ENCODE assay signal across 8 cellular contexts in the genomic region with DNA sequence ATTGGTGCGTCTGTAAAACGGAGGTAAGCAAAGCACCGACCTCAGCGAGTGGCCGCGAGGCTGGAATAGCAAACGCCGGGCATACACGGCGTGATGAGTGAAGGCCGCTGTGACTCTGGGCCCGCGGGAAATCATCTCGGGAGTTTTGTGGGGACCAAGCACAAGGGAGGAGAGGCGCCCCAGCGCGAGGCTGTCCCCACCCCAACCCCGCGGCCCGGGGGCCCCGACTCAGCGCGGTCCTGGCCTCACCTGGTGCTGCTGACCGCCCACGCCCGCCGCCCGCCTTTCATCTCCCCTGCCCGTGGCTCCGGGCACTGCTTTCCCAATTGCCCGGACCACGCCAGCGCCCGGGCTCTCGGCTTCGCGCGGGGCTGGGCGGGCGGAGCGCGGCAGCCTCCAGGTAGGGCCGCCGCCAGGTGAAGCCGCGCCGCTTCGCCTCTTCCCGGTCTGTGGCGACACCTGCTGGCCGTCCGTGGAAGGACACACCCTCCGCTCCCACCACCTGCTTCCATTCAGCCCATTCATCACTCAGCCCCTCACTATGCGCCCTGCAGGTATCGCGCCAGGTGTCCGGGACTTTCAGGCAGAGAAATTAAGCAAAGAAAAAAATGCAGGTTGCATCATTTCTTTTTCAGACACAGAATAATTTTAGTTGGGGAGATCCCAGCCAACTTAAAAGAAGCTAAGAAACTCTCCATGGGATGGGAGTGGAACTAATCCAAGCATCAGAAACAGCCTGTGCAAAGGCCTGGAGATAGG.
DNase-seq lines count a peak whose midpoint lies in the region; ATAC-seq and TF ChIP-seq lines count a peak whose summit lies in the region.

No MANE protein-coding gene starts in this region.

- intact Hi-C loops in esophagus muscularis mucosa (cut with DNase I), result loop anchor here (2.0 to 10.0 kb wide), 3 partner anchors 162 to 1932 kb away; no protein-coding TSS in a partner anchor

- H3K27me3 Mint-ChIP-seq in naive thymus-derived CD8-positive, alpha-beta T cell, result peaks cover 34 to 79% (median 50%) of the 10 kb centered on the region in 5 donors
- H3K27me3 Mint-ChIP-seq in stimulated activated naive B cell treated with anti-CD40 and anti-IgM and Interleukin-4, amounts not matched to agents 10 μg/mL and 1 μg/mL and 100 μg/mL, for 72 hours, result peaks cover 51 to 74% of the 10 kb centered on the region in 2 donors

- no peaks in the 10 kb centered on the region for H3K36me3 ChIP-seq in esophagus muscularis mucosa

- H3K4me3 ChIP-seq in esophagus muscularis mucosa, result peak overlapping the region in 1 of 4 donors; percentile 36

- peaks cover 0 to 12% (median 0%) of the 10 kb centered on the region in 9 donors for H3K9me3 Mint-ChIP-seq in naive thymus-derived CD8-positive, alpha-beta T cell
- H3K9me3 Mint-ChIP-seq in stimulated activated naive B cell treated with anti-CD40 and anti-IgM and Interleukin-4, amounts not matched to agents 10 μg/mL and 1 μg/mL and 100 μg/mL, for 72 hours, result peaks cover 1 to 2% of the 10 kb centered on the region in 2 donors

- no peak overlapping the region for H3K27ac ChIP-seq in esophagus muscularis mucosa (replicated peaks in 1 of 4)

- peak; percentile 76 for ATAC-seq in HG02642 (IDR thresholded peaks at IDR 0.05; ENCODE audit: poor library complexity, unreplicated experiment)
- ATAC-seq in naive thymus-derived CD8-positive, alpha-beta T cell, result peak; percentile 85 to 88
- peak; percentile 80 for ATAC-seq in stimulated activated naive B cell treated with anti-CD40 and anti-IgM and Interleukin-4, amounts not matched to agents 10 μg/mL and 1 μg/mL and 100 μg/mL, for 72 hours (replicated peaks)

- WGBS in esophagus muscularis mucosa, result 11% methylated on average over 29 of the region's 57 CpGs

- peak overlapping the region in 9 of 10 donors; percentile 11 to 67 (median 30) for H3K4me3 Mint-ChIP-seq in naive thymus-derived CD8-positive, alpha-beta T cell
- peak overlapping the region in 1 of 2 donors; percentile 41 for H3K4me3 Mint-ChIP-seq in stimulated activated naive B cell treated with anti-CD40 and anti-IgM and Interleukin-4, amounts not matched to agents 10 μg/mL and 1 μg/mL and 100 μg/mL, for 72 hours

- TF ChIP-seq CTCF in esophagus muscularis mucosa (IDR thresholded peaks at IDR 0.05), result peak; percentile 88 to 98 (median 93)

- H3K4me1 ChIP-seq in esophagus muscularis mucosa, result peaks cover 3 to 6% (median 5%) of the 10 kb centered on the region in 4 donors

- peaks cover 0 to 90% (median 15%) of the 10 kb centered on the region in 4 donors for H3K27me3 ChIP-seq in esophagus muscularis mucosa

- H3K9me3 ChIP-seq in esophagus muscularis mucosa, result peaks cover 0 to 6% (median 0%) of the 10 kb centered on the region in 4 donors

- peak overlapping the region in 1 of 10 donors; percentile 48 for H3K27ac Mint-ChIP-seq in naive thymus-derived CD8-positive, alpha-beta T cell
- H3K27ac Mint-ChIP-seq in stimulated activated naive B cell treated with anti-CD40 and anti-IgM and Interleukin-4, amounts not matched to agents 10 μg/mL and 1 μg/mL and 100 μg/mL, for 72 hours, result no peak overlapping the region

- peaks cover 0 to 3% (median 0%) of the 10 kb centered on the region in 3 donors for H3K36me3 Mint-ChIP-seq in naive thymus-derived CD8-positive, alpha-beta T cell
- peaks cover 0 to 2% of the 10 kb centered on the region in 2 donors for H3K36me3 Mint-ChIP-seq in stimulated activated naive B cell treated with anti-CD40 and anti-IgM and Interleukin-4, amounts not matched to agents 10 μg/mL and 1 μg/mL and 100 μg/mL, for 72 hours

- H3K4me1 Mint-ChIP-seq in naive thymus-derived CD8-positive, alpha-beta T cell, result peaks cover 0 to 3% (median 1%) of the 10 kb centered on the region in 4 donors
- H3K4me1 Mint-ChIP-seq in stimulated activated naive B cell treated with anti-CD40 and anti-IgM and Interleukin-4, amounts not matched to agents 10 μg/mL and 1 μg/mL and 100 μg/mL, for 72 hours, result peaks cover 0 to 15% of the 10 kb centered on the region in 2 donors

- DNase-seq in EL, result peak; percentile 17
- DNase-seq in NCI-H345 (lab: John Stamatoyannopoulos, UW), result peak; percentile 88
- DNase-seq in activated T-cell treated with anti-CD3 and anti-CD28 coated beads for 1 hour (ENCODE audit: low read depth), result peak; percentile 70
- DNase-seq in esophagus muscularis mucosa (ENCODE audit: extremely low spot score), result no peak
- peak; percentile 47 to 79 (median 68) for DNase-seq in naive thymus-derived CD8-positive, alpha-beta T cell
- peak; percentile 27 for DNase-seq in stimulated activated naive B cell treated with anti-CD40 and anti-IgM and Interleukin-4, amounts not matched to agents 10 μg/mL and 1 μg/mL and 100 μg/mL, for 72 hours
- no peak for DNase-seq in cerebellar nuclear complex (lab: John Stamatoyannopoulos, UW)

- no peak for TF ChIP-seq EP300 in esophagus muscularis mucosa (IDR thresholded peaks at IDR 0.05)

- TF ChIP-seq POLR2A in esophagus muscularis mucosa (IDR thresholded peaks at IDR 0.05; ENCODE audit: low read depth), result no peak

- POLR2A ChIA-PET in naive thymus-derived CD8-positive, alpha-beta T cell (lab: Charles Lee), result no interaction called here

Comparison
In these comparisons a context has a peak if more than half of its experiments do, and no peak if none do; other contexts are left out.
1. DNase-seq: peak in EL (single experiment), NCI-H345 (single experiment), activated T-cell treated with anti-CD3 and anti-CD28 coated beads for 1 hour (single experiment), naive thymus-derived CD8-positive, alpha-beta T cell (10 of 10) and stimulated activated naive B cell treated with anti-CD40 and anti-IgM and Interleukin-4, amounts not matched to agents 10 μg/mL and 1 μg/mL and 100 μg/mL, for 72 hours (single experiment); none in esophagus muscularis mucosa (single experiment) and cerebellar nuclear complex (0 of 2).
2. Peak in every context shown above with its lines, with median percentiles within 50 percentile points of each other: ATAC-seq.